Comparison of ENCODE assay signal across 13 cellular contexts in genomic region chr5:51225671-51226419, GRCh38.
DNase-seq lines count a peak whose midpoint lies in the region; ATAC-seq and TF ChIP-seq lines count a peak whose summit lies in the region.
"Had no signal": no experiment of that assay in that cellular context is flagged by ENCODE, and none has a peak within 500 bp of the region (broad histone marks: within the 10 kb centered on the region; RNA-seq: fewer than 3 reads in every experiment).

No MANE protein-coding gene starts in this region.

- peak; percentile 2 to 56 for DNase-seq in NCI-H2081 (lab: John Stamatoyannopoulos, UW)
- no peak for DNase-seq in NCI-H2081 treated with DMSO at 0.1 percent for 48 hours (lab: John Stamatoyannopoulos, UW)
- peak; percentile 86 for DNase-seq in NCI-H345 (lab: John Stamatoyannopoulos, UW)
- peak; percentile 11 for DNase-seq in glomerular visceral epithelial cell (ENCODE audit: extremely low spot score)
- peak; percentile 36 for DNase-seq in testis
- DNase-seq in activated CD8-positive, alpha-beta T cell treated with anti-CD3 and anti-CD28 coated beads, Interleukin-2, amount 10 ng/mL, durations not matched to agents 7 days and 5 days = no peak
- DNase-seq in colonic mucosa = no peak
- DNase-seq: stimulated activated CD4-positive, alpha-beta T cell treated with anti-CD3 and anti-CD28 coated beads, Interleukin-1b, Interleukin-23, amount 100 ng/mL, for 48 hours had no signal

- H3K27ac ChIP-seq in testis = no peak overlapping the region
- H3K27ac ChIP-seq in colonic mucosa = no peak overlapping the region
- H3K27ac ChIP-seq: VCaP had no signal

- no peaks in the 10 kb centered on the region for H3K4me1 Mint-ChIP-seq in activated CD8-positive, alpha-beta T cell treated with anti-CD3 and anti-CD28 coated beads, Interleukin-2, amount 10 ng/mL, durations not matched to agents 7 days and 5 days (ENCODE audit: low read depth)

- WGBS in testis, 2 donors = 20 to 22% methylated on average over 4 of the region's 4 CpGs

- ATAC-seq in GM18502 (IDR thresholded peaks at IDR 0.05; ENCODE audit: poor library complexity, unreplicated experiment) = no peak
- ATAC-seq in activated CD8-positive, alpha-beta T cell treated with anti-CD3 and anti-CD28 coated beads, Interleukin-2, amount 10 ng/mL, durations not matched to agents 7 days and 5 days = no peak
- ATAC-seq: Right ventricle myocardium inferior had no signal

- H3K9me3 Mint-ChIP-seq in activated CD8-positive, alpha-beta T cell treated with anti-CD3 and anti-CD28 coated beads, Interleukin-2, amount 10 ng/mL, durations not matched to agents 7 days and 5 days (ENCODE audit: insufficient read depth) = peaks cover 6% of the 10 kb centered on the region

- H3K27me3 ChIP-seq in testis (no peaks in the 10 kb centered on the region), colonic mucosa (no peaks in the 10 kb centered on the region)

- H3K27me3 Mint-ChIP-seq in activated CD8-positive, alpha-beta T cell treated with anti-CD3 and anti-CD28 coated beads, Interleukin-2, amount 10 ng/mL, durations not matched to agents 7 days and 5 days (ENCODE audit: low read depth) = no peaks in the 10 kb centered on the region
- H3K27me3 Mint-ChIP-seq: stimulated activated naive CD8-positive, alpha-beta T cell treated with anti-CD3 and anti-CD28 coated beads, Interleukin-15, Interleukin-2, amounts not matched to agents 100 ng/mL and 50 ng/mL, for 24 hours had no signal

- no peaks in the 10 kb centered on the region for H3K4me1 ChIP-seq in testis
- H3K4me1 ChIP-seq in colonic mucosa = no peaks in the 10 kb centered on the region

- H3K9me3 ChIP-seq in testis (no peaks in the 10 kb centered on the region), colonic mucosa (no peaks in the 10 kb centered on the region)

- intact Hi-C loops in testis (cut with DNase I; ENCODE audit: low total_unique reads) = no loop called here
- intact Hi-C loops in colonic mucosa (cut with DNase I) = no loop called here

- CTCF ChIA-PET in activated CD8-positive, alpha-beta T cell treated with anti-CD3 and anti-CD28 coated beads, Interleukin-2, amount 10 ng/mL, durations not matched to agents 7 days and 5 days (lab: Charles Lee) = no interaction called here

- no peak overlapping the region for H3K9ac ChIP-seq in colonic mucosa (ENCODE audit: low read depth in 2 of 2, low read length in 2 of 2)

- H3K36me3 ChIP-seq in testis (ENCODE audit: low read depth, missing control alignments) = no peaks in the 10 kb centered on the region
- H3K36me3 ChIP-seq in colonic mucosa = no peaks in the 10 kb centered on the region

- no peak for TF ChIP-seq POLR2A in testis (IDR thresholded peaks at IDR 0.05)

- H3K4me3 ChIP-seq in testis (no peak overlapping the region), colonic mucosa (no peak overlapping the region)

- no peak overlapping the region for H3K4me3 Mint-ChIP-seq in activated CD8-positive, alpha-beta T cell treated with anti-CD3 and anti-CD28 coated beads, Interleukin-2, amount 10 ng/mL, durations not matched to agents 7 days and 5 days
- H3K4me3 Mint-ChIP-seq: activated T-helper 1 cell treated with anti-CD3 and anti-CD28 coated beads, Interleukin-12 subunit alpha, Interleukin-12 subunit beta, Interleukin-2, Interleukin-4 antibody, amounts not matched to agents 30 ng/mL and 10 ng/mL and 1 ng/mL, durations not matched to agents 14 hours and 24 hours and 36 hours; stimulated activated naive CD8-positive, alpha-beta T cell treated with anti-CD3 and anti-CD28 coated beads, Interleukin-15, Interleukin-2, amounts not matched to agents 100 ng/mL and 50 ng/mL, for 24 hours had no signal

- TF ChIP-seq CTCF in testis (IDR thresholded peaks at IDR 0.05) = no peak
- TF ChIP-seq CTCF in colonic mucosa (IDR thresholded peaks at IDR 0.05) = no peak

- POLR2A ChIA-PET in activated CD8-positive, alpha-beta T cell treated with anti-CD3 and anti-CD28 coated beads, Interleukin-2, amount 10 ng/mL, durations not matched to agents 7 days and 5 days (lab: Charles Lee) = no interaction called here

- H3K27ac Mint-ChIP-seq in activated CD8-positive, alpha-beta T cell treated with anti-CD3 and anti-CD28 coated beads, Interleukin-2, amount 10 ng/mL, durations not matched to agents 7 days and 5 days = no peak overlapping the region
- H3K27ac Mint-ChIP-seq: activated T-helper 1 cell treated with anti-CD3 and anti-CD28 coated beads, Interleukin-12 subunit alpha, Interleukin-12 subunit beta, Interleukin-2, Interleukin-4 antibody, amounts not matched to agents 30 ng/mL and 10 ng/mL and 1 ng/mL, durations not matched to agents 14 hours and 24 hours and 36 hours; stimulated activated naive CD8-positive, alpha-beta T cell treated with anti-CD3 and anti-CD28 coated beads, Interleukin-15, Interleukin-2, amounts not matched to agents 100 ng/mL and 50 ng/mL, for 24 hours had no signal

- H3K36me3 Mint-ChIP-seq in activated CD8-positive, alpha-beta T cell treated with anti-CD3 and anti-CD28 coated beads, Interleukin-2, amount 10 ng/mL, durations not matched to agents 7 days and 5 days (ENCODE audit: low read depth) = no peaks in the 10 kb centered on the region

Comparison
In these comparisons a context has a peak if more than half of its experiments do, and no peak if none do; other contexts are left out.
1. DNase-seq: peak in NCI-H2081 (2 of 2), NCI-H345 (single experiment), glomerular visceral epithelial cell (single experiment) and testis (single experiment); none in NCI-H2081 treated with DMSO at 0.1 percent for 48 hours (single experiment), activated CD8-positive, alpha-beta T cell treated with anti-CD3 and anti-CD28 coated beads, Interleukin-2, amount 10 ng/mL, durations not matched to agents 7 days and 5 days (single experiment) and colonic mucosa (single experiment).